In the genomic region with DNA sequence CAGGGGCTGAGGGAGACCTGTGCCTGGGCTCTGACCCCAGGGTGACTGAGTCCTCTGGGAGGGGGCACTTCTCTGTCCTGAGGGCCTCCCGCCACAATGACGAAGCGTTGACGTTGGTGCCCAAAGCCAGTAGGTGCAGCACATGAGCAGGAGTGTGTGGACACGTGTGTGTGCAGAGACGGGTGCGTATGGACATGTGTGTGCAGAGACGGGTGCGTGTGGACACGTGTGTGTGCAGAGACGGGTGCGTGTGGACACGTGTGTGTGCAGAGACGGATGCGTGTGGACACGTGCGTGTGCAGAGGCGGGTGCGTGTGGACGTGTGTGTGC, we compare ENCODE assay signal across 27 cellular contexts. TPM values are rescaled to one million over a fixed set of nuclear protein-coding genes. Genes with fewer than 3 reads are reported as not detected.
"Had no signal": no experiment of that assay in that cellular context is flagged by ENCODE, and none has a peak within 500 bp of the region (broad histone marks: within the 10 kb centered on the region; RNA-seq: fewer than 3 reads in every experiment).

No MANE protein-coding gene starts in this region.

- H3K27me3 ChIP-seq: vagina had no signal

- FAIRE-seq: endometrium, frontal cortex had no signal

- H3K36me3 Mint-ChIP-seq: naive B cell; stimulated activated memory B cell treated with anti-CD40 and anti-IgM and Interleukin-4, amounts not matched to agents 10 μg/mL and 1 μg/mL and 100 μg/mL, for 72 hours had no signal

- ATAC-seq: esophagus mucosa; heart left ventricle; psoas muscle; sciatic nerve; stimulated activated memory B cell treated with anti-CD40 and anti-IgM and Interleukin-4, amounts not matched to agents 10 μg/mL and 1 μg/mL and 100 μg/mL, for 72 hours had no signal

- H3K4me3 Mint-ChIP-seq: naive B cell; nephron progenitor cell; stimulated activated memory B cell treated with anti-CD40 and anti-IgM and Interleukin-4, amounts not matched to agents 10 μg/mL and 1 μg/mL and 100 μg/mL, for 72 hours; stimulated activated naive CD8-positive, alpha-beta T cell treated with anti-CD3 and anti-CD28 coated beads, Interleukin-15, Interleukin-2, amounts not matched to agents 100 ng/mL and 50 ng/mL, for 24 hours had no signal

- H3K4me3 ChIP-seq: dorsolateral prefrontal cortex, heart left ventricle, psoas muscle, tibial artery, upper lobe of right lung, vagina had no signal

- H3K27ac ChIP-seq: dorsolateral prefrontal cortex, heart left ventricle, neutrophil, psoas muscle, tibial artery, upper lobe of right lung, vagina had no signal

- H3K27me3 Mint-ChIP-seq: stimulated activated naive CD8-positive, alpha-beta T cell treated with anti-CD3 and anti-CD28 coated beads, Interleukin-15, Interleukin-2, amounts not matched to agents 100 ng/mL and 50 ng/mL, for 24 hours had no signal

- H3K36me3 ChIP-seq: tibial artery, upper lobe of right lung, vagina had no signal

- H3K27ac Mint-ChIP-seq: naive B cell; nephron progenitor cell; stimulated activated memory B cell treated with anti-CD40 and anti-IgM and Interleukin-4, amounts not matched to agents 10 μg/mL and 1 μg/mL and 100 μg/mL, for 72 hours had no signal

- DNase-seq: cortex of kidney, dorsolateral prefrontal cortex, heart left ventricle, hippocampal formation, kidney glomerular epithelial cell, mesendoderm, naive B cell, nephron progenitor cell, psoas muscle, retina, tibial artery, upper lobe of right lung had no signal

- H3K9me3 ChIP-seq: heart left ventricle, neutrophil, psoas muscle, spleen, tibial artery, upper lobe of right lung, vagina had no signal

- H3K9me3 Mint-ChIP-seq: naive B cell; nephron progenitor cell; stimulated activated memory B cell treated with anti-CD40 and anti-IgM and Interleukin-4, amounts not matched to agents 10 μg/mL and 1 μg/mL and 100 μg/mL, for 72 hours; stimulated activated naive CD8-positive, alpha-beta T cell treated with anti-CD3 and anti-CD28 coated beads, Interleukin-15, Interleukin-2, amounts not matched to agents 100 ng/mL and 50 ng/mL, for 24 hours had no signal

RNA-seq across cellular contexts. Expression of a gene that starts 0.7 kb away (rescaled TPM):
- total RNA-seq: frontal cortex, glomerular endothelial cell, osteoblast, temporal lobe had no signal
- polyA plus RNA-seq: fibroblast of lung had no signal

RNA-seq across cellular contexts. Expression of a gene that starts 40.9 kb away (rescaled TPM):
- total RNA-seq: dorsolateral prefrontal cortex, esophagus mucosa, frontal cortex, glomerular endothelial cell, heart left ventricle, lung microvascular endothelial cell, sciatic nerve, spleen, temporal lobe, upper lobe of right lung, vagina had no signal
- polyA plus RNA-seq: heart left ventricle, liver, spleen had no signal

RNA-seq across cellular contexts. Expression of a gene that starts 53.4 kb away (rescaled TPM):
- total RNA-seq: esophagus mucosa, fibroblast of lung, frontal cortex, glomerular endothelial cell, liver, lung microvascular endothelial cell, osteoblast, sciatic nerve, temporal lobe, upper lobe of right lung, vagina had no signal
- polyA plus RNA-seq: fibroblast of lung, liver, spleen had no signal
